8 cellular contexts compared by ENCODE assay signal in the genomic region with DNA sequence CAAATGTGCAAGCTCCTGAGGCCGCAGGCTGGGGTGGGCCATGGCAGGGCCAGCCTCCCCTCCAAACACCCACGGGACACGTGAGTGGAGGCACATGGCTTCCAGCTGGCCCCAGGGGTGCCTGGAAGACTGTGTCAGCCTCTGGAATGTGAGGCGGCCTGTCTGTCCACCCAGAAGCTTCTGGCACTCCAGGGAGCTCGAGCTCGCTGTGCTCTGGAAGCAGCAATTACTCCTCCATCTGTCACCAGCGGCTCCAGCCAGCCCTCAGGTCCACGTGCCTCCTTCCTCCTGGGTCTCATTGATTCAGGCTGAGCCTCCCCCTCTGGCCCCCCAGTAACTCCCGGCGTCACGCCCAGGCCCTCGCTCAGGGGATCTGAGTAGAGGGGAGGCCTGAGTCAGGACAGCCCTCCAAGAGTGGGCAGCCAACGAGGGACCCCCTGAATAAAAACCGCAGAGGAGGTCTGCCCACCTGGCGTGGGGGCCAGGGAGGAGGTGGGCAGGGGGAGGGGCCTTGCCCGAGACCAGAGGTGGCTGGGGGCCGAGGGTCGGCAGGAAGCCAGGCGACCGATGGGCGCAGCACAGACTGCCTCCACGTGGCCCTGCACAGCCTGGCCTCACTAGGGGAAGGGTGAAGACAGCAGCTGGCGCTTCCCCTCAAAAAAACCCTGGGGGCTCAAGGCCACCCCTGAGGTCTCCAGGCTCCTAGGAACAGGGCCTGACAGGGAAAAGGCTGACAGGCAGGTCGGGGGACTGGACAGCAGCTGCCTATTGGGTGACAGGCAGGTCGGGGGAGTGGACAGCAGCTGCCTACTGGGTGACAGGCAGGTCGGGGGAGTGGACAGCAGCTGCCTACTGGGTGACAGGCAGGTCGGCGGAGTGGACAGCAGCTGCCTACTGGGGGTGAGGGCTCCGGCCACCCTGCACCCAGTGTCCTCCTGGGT. TPM values are rescaled to one million over a fixed set of nuclear protein-coding genes. Genes with fewer than 3 reads are reported as not detected.
DNase-seq lines count a peak whose midpoint lies in the region; ATAC-seq, FAIRE-seq and TF ChIP-seq lines count a peak whose summit lies in the region.

No MANE protein-coding gene starts in this region.

- no peaks in the 10 kb centered on the region for H3K9me3 Mint-ChIP-seq in activated CD8-positive, alpha-beta T cell treated with anti-CD3 and anti-CD28 coated beads, Interleukin-2, amount 10 ng/mL, durations not matched to agents 7 days and 5 days (ENCODE audit: insufficient read depth)
- H3K9me3 Mint-ChIP-seq in Calu3 (ENCODE audit: low read depth, unreplicated experiment): no peaks in the 10 kb centered on the region

- H3K36me3 ChIP-seq in transverse colon: no peaks in the 10 kb centered on the region

- no peaks in the 10 kb centered on the region for H3K27me3 Mint-ChIP-seq in activated CD8-positive, alpha-beta T cell treated with anti-CD3 and anti-CD28 coated beads, Interleukin-2, amount 10 ng/mL, durations not matched to agents 7 days and 5 days (ENCODE audit: low read depth)
- no peaks in the 10 kb centered on the region for H3K27me3 Mint-ChIP-seq in Calu3 (ENCODE audit: unreplicated experiment)

- in situ Hi-C loops in astrocyte of the spinal cord (cut with HindIII; ENCODE audit: low sequenced_read_pairs): no loop called here
- in situ Hi-C loops in transverse colon (cut with MboI; ENCODE audit: low pct_ligation_motif_present in 1 of 4, low pct_unique_long_range_greater_than_20kb in 1 of 4, low sequenced_read_pairs in 3 of 4): no loop called here

- H3K4me3 Mint-ChIP-seq in activated CD8-positive, alpha-beta T cell treated with anti-CD3 and anti-CD28 coated beads, Interleukin-2, amount 10 ng/mL, durations not matched to agents 7 days and 5 days: no peak overlapping the region
- no peak overlapping the region for H3K4me3 Mint-ChIP-seq in Calu3 (ENCODE audit: low read depth, unreplicated experiment)

- intact Hi-C loops in left colon (cut with DNase I, micrococcal nuclease) (no loop called here), transverse colon (cut with DNase I; ENCODE audit: low total_unique reads) (no loop called here), Calu3 (cut with micrococcal nuclease; ENCODE audit: unreplicated experiment) (no loop called here)

- TF ChIP-seq CTCF in astrocyte of the spinal cord (IDR thresholded peaks at IDR 0.05; ENCODE audit: low read depth, low read length) (no peak), transverse colon (IDR thresholded peaks at IDR 0.05) (no peak), Calu3 (IDR thresholded peaks at IDR 0.05; ENCODE audit: unreplicated experiment) (no peak)

- FAIRE-seq in HTR-8/SVneo (lab: Jason Lieb, UNC): peak; percentile 38
- FAIRE-seq in GM12891 (lab: Jason Lieb, UNC): no peak

- H3K27ac ChIP-seq in transverse colon: peak overlapping the region; percentile 82 to 93 (median 88)

- no peak overlapping the region for H3K27ac Mint-ChIP-seq in activated CD8-positive, alpha-beta T cell treated with anti-CD3 and anti-CD28 coated beads, Interleukin-2, amount 10 ng/mL, durations not matched to agents 7 days and 5 days
- H3K27ac Mint-ChIP-seq in Calu3 (ENCODE audit: unreplicated experiment): no peak overlapping the region

- TF ChIP-seq POLR2A in transverse colon (IDR thresholded peaks at IDR 0.05): no peak
- no peak for TF ChIP-seq POLR2A in GM12891 (IDR thresholded peaks at IDR 0.05; ENCODE audit: low read depth, low read length)

- peaks cover 6% of the 10 kb centered on the region for H3K36me3 Mint-ChIP-seq in activated CD8-positive, alpha-beta T cell treated with anti-CD3 and anti-CD28 coated beads, Interleukin-2, amount 10 ng/mL, durations not matched to agents 7 days and 5 days (ENCODE audit: low read depth)
- H3K36me3 Mint-ChIP-seq in Calu3 (ENCODE audit: insufficient read depth, unreplicated experiment): peaks cover 51% of the 10 kb centered on the region

- DNase-seq in HTR-8/SVneo (ENCODE audit: insufficient read length, low spot score) (no peak), astrocyte of the spinal cord (ENCODE audit: low read depth, low spot score) (peak; percentile 90), left colon (peak; percentile 40 to 78), transverse colon (peak; percentile 66), mesenteric fat pad (ENCODE audit: low spot score) (no peak), Calu3 (no peak), GM12891 (ENCODE audit: insufficient read length, low spot score) (no peak)
- DNase-seq in activated CD8-positive, alpha-beta T cell treated with anti-CD3 and anti-CD28 coated beads, Interleukin-2, amount 10 ng/mL, durations not matched to agents 7 days and 5 days: no peak

- H3K9me3 ChIP-seq in transverse colon: no peaks in the 10 kb centered on the region

- H3K4me1 Mint-ChIP-seq in activated CD8-positive, alpha-beta T cell treated with anti-CD3 and anti-CD28 coated beads, Interleukin-2, amount 10 ng/mL, durations not matched to agents 7 days and 5 days (ENCODE audit: low read depth): peaks cover 26% of the 10 kb centered on the region
- peaks cover 47% of the 10 kb centered on the region for H3K4me1 Mint-ChIP-seq in Calu3 (ENCODE audit: low read depth, unreplicated experiment)

- 64 to 70% methylated on average over 4 to 29 of the region's 29 CpGs for WGBS in transverse colon (ENCODE audit: low coverage in 1 of 2), 2 donors

- CTCF ChIA-PET in activated CD8-positive, alpha-beta T cell treated with anti-CD3 and anti-CD28 coated beads, Interleukin-2, amount 10 ng/mL, durations not matched to agents 7 days and 5 days (lab: Charles Lee): interaction anchor here (1.2 kb wide), 1 partner anchor 30 kb away, joined by 4 read pairs; no protein-coding TSS in a partner anchor
- CTCF ChIA-PET in Calu3 (lab: Charles Lee): interaction anchor here (0.9 to 1.5 kb wide), 3 partner anchors 8 to 36 kb away, joined by 4 to 6 read pairs (median 4); no protein-coding TSS in a partner anchor

- POLR2A ChIA-PET in activated CD8-positive, alpha-beta T cell treated with anti-CD3 and anti-CD28 coated beads, Interleukin-2, amount 10 ng/mL, durations not matched to agents 7 days and 5 days (lab: Charles Lee): no interaction called here

- no peak for TF ChIP-seq EP300 in transverse colon (IDR thresholded peaks at IDR 0.05; ENCODE audit: low read depth)

- H3K4me1 ChIP-seq in transverse colon: peaks cover 69 to 89% (median 76%) of the 10 kb centered on the region in 4 donors

- no TSS peak for BruUV-seq in Calu3 (replicated peaks; lab: Mats Ljungman, UMichigan)

- no peaks in the 10 kb centered on the region for H3K27me3 ChIP-seq in transverse colon

- no peak for ATAC-seq in left colon
- no peak for ATAC-seq in activated CD8-positive, alpha-beta T cell treated with anti-CD3 and anti-CD28 coated beads, Interleukin-2, amount 10 ng/mL, durations not matched to agents 7 days and 5 days

- H3K4me3 ChIP-seq in astrocyte of the spinal cord (ENCODE audit: low read depth, low read length) (no peak overlapping the region), transverse colon (no peak overlapping the region)

TF ChIP-seq in GM12891, 5 proteins besides CTCF, POLR2A, EP300 and RAD21:
- TF ChIP-seq SPI1 (IDR thresholded peaks at IDR 0.05; ENCODE audit: low read depth, low read length) (no peak), TAF1 (IDR thresholded peaks at IDR 0.05; ENCODE audit: low read depth, low read length) (no peak), POLR2AphosphoS5 (IDR thresholded peaks at IDR 0.05; ENCODE audit: low read depth, low read length) (no peak), POU2F2 (IDR thresholded peaks at IDR 0.05; ENCODE audit: low read depth, low read length) (no peak), PAX5 (IDR thresholded peaks at IDR 0.05; ENCODE audit: insufficient read depth, low read length, severe bottlenecking) (no peak)

RNA-seq across cellular contexts. Expression of gene PIEZO1, which starts 11.9 kb away (rescaled TPM):
- total RNA-seq in left colon: 100 to 1,000 TPM; 118 to 146 TPM
- total RNA-seq in transverse colon: 100 to 1,000 TPM; 133 to 546 (median 179) TPM
- total RNA-seq in activated CD8-positive, alpha-beta T cell treated with anti-CD3 and anti-CD28 coated beads, Interleukin-2, amount 10 ng/mL, durations not matched to agents 7 days and 5 days: 100 to 1,000 TPM; 226 to 230 TPM
- total RNA-seq in mesenteric fat pad: 318 TPM
- total RNA-seq in Calu3 (2022): 177 and 199 TPM in 2 replicates
- polyA plus RNA-seq in GM12891 (2012; ENCODE audit: low read depth, missing spikeins): 67.7 TPM

RNA-seq across cellular contexts. Expression of gene CDT1, which starts 30.4 kb away (rescaled TPM):
- total RNA-seq in left colon (10 to 100 TPM in 1 of 2 donors, 1 to 10 TPM in 1; 6.8 to 14.8 TPM), transverse colon (10 to 100 TPM in 1 of 4 donors, 1 to 10 TPM in 2, not detected in 1; 3.8 to 12.5 (median 6.7) TPM), mesenteric fat pad (0.22 TPM), Calu3 (2022) (74.8 and 82.5 TPM in 2 replicates)
- total RNA-seq in activated CD8-positive, alpha-beta T cell treated with anti-CD3 and anti-CD28 coated beads, Interleukin-2, amount 10 ng/mL, durations not matched to agents 7 days and 5 days: 100 to 1,000 TPM; 126 to 132 TPM
- polyA plus RNA-seq in GM12891 (2012; ENCODE audit: low read depth, missing spikeins): 29.8 TPM

RNA-seq across cellular contexts. Expression of gene APRT, which starts 38.6 kb away (rescaled TPM):
- 100 to 1,000 TPM; 112 to 199 TPM for total RNA-seq in left colon
- total RNA-seq in transverse colon: 100 to 1,000 TPM in 2 of 4 donors, 10 to 100 TPM in 2; 81.6 to 221 (median 149) TPM
- total RNA-seq in activated CD8-positive, alpha-beta T cell treated with anti-CD3 and anti-CD28 coated beads, Interleukin-2, amount 10 ng/mL, durations not matched to agents 7 days and 5 days: 100 to 1,000 TPM; 140 to 141 TPM
- 96.7 TPM for total RNA-seq in mesenteric fat pad
- total RNA-seq in Calu3 (2022): 203 and 207 TPM in 2 replicates
- polyA plus RNA-seq in GM12891 (2012; ENCODE audit: low read depth, missing spikeins): 182 TPM

Comparison
In these comparisons a context has a peak if more than half of its experiments do, and no peak if none do; other contexts are left out.
1. DNase-seq: peak in astrocyte of the spinal cord (single experiment), left colon (2 of 2) and transverse colon (single experiment); none in HTR-8/SVneo (single experiment), activated CD8-positive, alpha-beta T cell treated with anti-CD3 and anti-CD28 coated beads, Interleukin-2, amount 10 ng/mL, durations not matched to agents 7 days and 5 days (single experiment), mesenteric fat pad (single experiment), Calu3 (single experiment) and GM12891 (single experiment).